ENCODE assay signal across 22 cellular contexts in the genomic region with DNA sequence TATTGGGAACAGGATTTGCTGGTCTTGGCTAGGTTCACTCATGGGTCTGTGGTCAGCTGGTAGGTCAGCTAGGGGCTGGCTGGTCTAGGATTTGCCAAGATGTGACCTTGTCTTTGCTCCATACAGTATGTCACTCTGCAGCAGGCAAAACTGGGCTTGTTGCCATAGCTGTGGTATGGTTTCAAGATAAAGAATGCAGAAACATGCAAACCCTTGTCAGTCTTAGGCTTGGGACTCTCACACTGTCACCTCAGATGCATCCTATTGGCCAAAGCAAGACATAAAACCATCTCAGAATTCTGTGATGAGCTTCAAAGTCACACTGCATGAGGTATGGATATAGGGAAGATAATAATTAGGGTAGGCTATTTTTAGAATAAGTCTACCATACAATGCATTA.
DNase-seq lines count a peak whose midpoint lies in the region; ATAC-seq and TF ChIP-seq lines count a peak whose summit lies in the region.
"Had no signal": no experiment of that assay in that cellular context is flagged by ENCODE, and none has a peak within 500 bp of the region (broad histone marks: within the 10 kb centered on the region; RNA-seq: fewer than 3 reads in every experiment).

No MANE protein-coding gene starts in this region.

- no peak overlapping the region for H3K9ac ChIP-seq in adipocyte (ENCODE audit: low read length)
- no peak overlapping the region for H3K9ac ChIP-seq in smooth muscle cell (ENCODE audit: low read depth)

- H2AFZ ChIP-seq in smooth muscle cell (ENCODE audit: low read depth): no peak overlapping the region
- H2AFZ ChIP-seq: GM23338 had no signal

- no peaks in the 10 kb centered on the region for H3F3A ChIP-seq in smooth muscle cell (ENCODE audit: low read depth)

- no peaks in the 10 kb centered on the region for H4K20me1 ChIP-seq in smooth muscle cell (ENCODE audit: low read depth)

- H3K4me1 ChIP-seq in adipocyte (ENCODE audit: control insufficient read depth, insufficient read depth, low read length): peaks cover 3% of the 10 kb centered on the region
- no peaks in the 10 kb centered on the region for H3K4me1 ChIP-seq in smooth muscle cell (ENCODE audit: low read depth)
- H3K4me1 ChIP-seq: gastroesophageal sphincter, spleen had no signal

- no peaks in the 10 kb centered on the region for H3K36me3 ChIP-seq in adipocyte (ENCODE audit: control insufficient read depth, insufficient read depth, low read length, severe bottlenecking)
- H3K36me3 ChIP-seq in smooth muscle cell (ENCODE audit: low read depth): no peaks in the 10 kb centered on the region
- no peaks in the 10 kb centered on the region for H3K36me3 ChIP-seq in WERI-Rb-1
- H3K36me3 ChIP-seq: gastroesophageal sphincter, spleen had no signal

- H3K4me2 ChIP-seq in smooth muscle cell: no peak overlapping the region
- H3K4me2 ChIP-seq: GM23338 had no signal

- H3K27ac ChIP-seq in smooth muscle cell (ENCODE audit: low read depth) (no peak overlapping the region), WERI-Rb-1 (no peak overlapping the region)
- H3K27ac ChIP-seq: gastroesophageal sphincter, spleen had no signal

- H3K79me2 ChIP-seq in smooth muscle cell (ENCODE audit: low read depth): no peaks in the 10 kb centered on the region

- no peaks in the 10 kb centered on the region for H3K9me3 ChIP-seq in adipocyte (ENCODE audit: control insufficient read depth, low read length)
- no peaks in the 10 kb centered on the region for H3K9me3 ChIP-seq in smooth muscle cell (replicated peaks; ENCODE audit: low read depth)
- no peaks in the 10 kb centered on the region for H3K9me3 ChIP-seq in WERI-Rb-1 (ENCODE audit: severe bottlenecking)
- H3K9me3 ChIP-seq: gastroesophageal sphincter, spleen had no signal

- no peak for ATAC-seq in GM21515 (IDR thresholded peaks at IDR 0.05; ENCODE audit: unreplicated experiment)
- no peak for ATAC-seq in HG03565 (IDR thresholded peaks at IDR 0.05; ENCODE audit: unreplicated experiment)
- ATAC-seq: activated T-cell treated with anti-CD3 and anti-CD28 coated beads, Interleukin-2, amount 50 U/mL, for 4 hours; gastroesophageal sphincter; GM23338; Panc1; stimulated activated naive B cell treated with anti-CD40 and anti-IgM and Interleukin-4, amounts not matched to agents 10 μg/mL and 1 μg/mL and 100 μg/mL, for 72 hours had no signal

- DNase-seq in EL (peak; percentile 58), LHCN-M2 (ENCODE audit: low read depth) (peak; percentile 39), adipocyte (ENCODE audit: low read depth) (peak; percentile 40), foreskin fibroblast (peak; percentile 52 to 63), smooth muscle cell (lab: John Stamatoyannopoulos, UW; ENCODE audit: unreplicated experiment) (no peak), WERI-Rb-1 (no peak)
- DNase-seq: activated CD4-positive, alpha-beta memory T cell treated with anti-CD3 and anti-CD28 coated beads for 36 hours; activated naive CD8-positive, alpha-beta T cell treated with anti-CD3 and anti-CD28 coated beads for 36 hours; activated T-cell treated with anti-CD3 and anti-CD28 coated beads, Interleukin-2, amount 50 U/mL, for 4 hours; C1 segment of cervical spinal cord; endodermal cell; naive B cell; NCI-H2081 treated with DMSO at 0.1 percent for 48 hours; NCI-H524; spleen; stimulated activated naive B cell treated with anti-CD40 and anti-IgM and Interleukin-4, amounts not matched to agents 10 μg/mL and 1 μg/mL and 100 μg/mL, for 72 hours had no signal

- no peak for TF ChIP-seq CTCF in foreskin fibroblast (IDR thresholded peaks at IDR 0.05; ENCODE audit: low read depth, low read length)
- no peak for TF ChIP-seq CTCF in smooth muscle cell (IDR thresholded peaks at IDR 0.05; ENCODE audit: borderline replicate concordance, insufficient read depth, poor library complexity, severe bottlenecking)
- no peak for TF ChIP-seq CTCF in WERI-Rb-1 (IDR thresholded peaks at IDR 0.05; ENCODE audit: low read depth, low read length)

- H3K27me3 ChIP-seq in adipocyte (replicated peaks; ENCODE audit: control insufficient read depth, insufficient read depth, low read length) (no peaks in the 10 kb centered on the region), smooth muscle cell (ENCODE audit: low read depth) (no peaks in the 10 kb centered on the region), WERI-Rb-1 (ENCODE audit: insufficient read depth, low read depth, severe bottlenecking) (no peaks in the 10 kb centered on the region)
- H3K27me3 ChIP-seq: gastroesophageal sphincter, spleen had no signal

- H3K4me3 ChIP-seq in adipocyte (ENCODE audit: low read length): no peak overlapping the region
- H3K4me3 ChIP-seq in foreskin fibroblast (ENCODE audit: low read depth in 1 of 2, low read length in 2 of 2): no peak overlapping the region
- H3K4me3 ChIP-seq in smooth muscle cell: no peak overlapping the region
- no peak overlapping the region for H3K4me3 ChIP-seq in WERI-Rb-1 (ENCODE audit: low read depth, low read length)
- H3K4me3 ChIP-seq: gastroesophageal sphincter, GM23338, lung, spleen had no signal

Comparison
In these comparisons a context has a peak if more than half of its experiments do, and no peak if none do; other contexts are left out.
1. DNase-seq: peak in EL (single experiment), LHCN-M2 (single experiment), adipocyte (single experiment) and foreskin fibroblast (2 of 2); none in smooth muscle cell (single experiment) and WERI-Rb-1 (single experiment).